7 cellular contexts compared by ENCODE assay signal in the genomic region with DNA sequence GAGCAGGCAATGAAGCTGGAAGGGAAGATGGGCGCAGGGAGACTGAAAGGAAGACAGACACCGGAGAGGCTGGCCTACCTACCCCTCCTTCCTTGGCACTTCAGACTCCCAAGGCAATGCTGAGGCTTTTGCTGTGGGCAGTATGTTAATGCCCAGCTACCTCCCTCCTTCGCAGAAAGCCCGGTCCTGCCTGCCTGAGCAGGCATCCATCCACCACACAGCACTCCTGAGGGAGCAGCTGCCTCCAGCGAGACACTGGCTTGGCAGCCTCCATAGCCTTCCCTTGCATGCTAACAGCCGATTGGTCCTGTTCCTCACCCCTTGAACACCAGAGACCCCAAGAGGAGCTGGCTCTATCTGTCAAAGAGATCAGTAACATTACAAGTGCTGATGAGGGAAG. TPM values are rescaled to one million over a fixed set of nuclear protein-coding genes. Genes with fewer than 3 reads are reported as not detected.
"Had no signal": no experiment of that assay in that cellular context is flagged by ENCODE, and none has a peak within 500 bp of the region (broad histone marks: within the 10 kb centered on the region; RNA-seq: fewer than 3 reads in every experiment).

No MANE protein-coding gene starts in this region.

- H2AFZ ChIP-seq: GM23338 had no signal

- H3K4me3 ChIP-seq: GM23338, K562 had no signal

- DNase-seq: H9, HCEC 1CT, IMR-90 had no signal

- H3K9me3 Mint-ChIP-seq: GM23338 had no signal

- H3K4me1 Mint-ChIP-seq: GM23338, H9 had no signal

- H3K4me2 ChIP-seq: GM23338 had no signal

- H3K27ac Mint-ChIP-seq: GM23338, H9 had no signal

- ATAC-seq: GM23338, K562 had no signal

- H3K4me3 Mint-ChIP-seq: GM23338, H9 had no signal

RNA-seq across cellular contexts. Expression of a gene that starts 14.4 kb away (rescaled TPM):
- total RNA-seq: HT-29 had no signal

RNA-seq across cellular contexts. Expression of a gene that starts 46.5 kb away (rescaled TPM):
- total RNA-seq: GM23338, H1, H9, IMR-90 had no signal

RNA-seq across cellular contexts. Expression of a gene that starts 57.0 kb away (rescaled TPM):
- total RNA-seq: GM23338, H1, H9, HT-29, IMR-90 had no signal
